ENCODE assay signal across 28 cellular contexts in the genomic region with DNA sequence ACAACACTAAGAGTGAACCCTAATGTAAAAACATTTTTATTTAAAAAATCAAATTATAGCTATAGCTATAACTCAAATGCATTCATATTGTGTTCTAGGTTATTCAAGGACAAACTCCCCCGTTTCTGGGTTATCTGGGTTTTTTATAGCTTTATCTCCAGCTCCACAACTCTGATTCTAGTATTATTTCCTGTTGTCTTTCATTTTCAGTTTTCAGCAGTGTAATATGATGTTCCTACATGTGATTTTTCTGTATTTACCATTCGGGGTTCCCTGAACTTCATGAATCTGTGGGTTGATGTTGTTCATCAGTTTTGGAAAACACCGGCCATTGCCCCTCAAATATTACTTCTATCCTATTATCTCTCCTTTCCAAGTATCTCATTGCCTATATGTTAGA.
DNase-seq lines count a peak whose midpoint lies in the region; ATAC-seq lines count a peak whose summit lies in the region.
"Had no signal": no experiment of that assay in that cellular context is flagged by ENCODE, and none has a peak within 500 bp of the region (broad histone marks: within the 10 kb centered on the region; RNA-seq: fewer than 3 reads in every experiment).

No MANE protein-coding gene starts in this region.

- CTCF ChIA-PET in activated naive CD4-positive, alpha-beta T cell treated with anti-CD3 and anti-CD28 coated beads, Interleukin-2, amount 10 ng/mL, durations not matched to agents 7 days and 5 days (lab: Charles Lee), result interaction anchor here (2.2 kb wide), 1 partner anchor 9 kb away, joined by 8 read pairs; no protein-coding TSS in a partner anchor
- CTCF ChIA-PET in T-cell (lab: Charles Lee), result interaction anchor here in 1 of 2 donors (0.6 to 1.4 kb wide), 2 partner anchors 19 to 82 kb away, joined by 3 to 5 read pairs; no protein-coding TSS in a partner anchor

- peaks cover 24% of the 10 kb centered on the region for H3K9me3 Mint-ChIP-seq in activated naive CD4-positive, alpha-beta T cell treated with anti-CD3 and anti-CD28 coated beads, Interleukin-2, amount 10 ng/mL, durations not matched to agents 7 days and 5 days
- no peaks in the 10 kb centered on the region for H3K9me3 Mint-ChIP-seq in T-cell
- peaks cover 5 to 26% of the 10 kb centered on the region in 2 donors for H3K9me3 Mint-ChIP-seq in activated naive CD4-positive, alpha-beta T cell treated with anti-CD3 and anti-CD28 coated beads, Interleukin-2, amount 50 U/mL, for 72 hours
- H3K9me3 Mint-ChIP-seq in stimulated activated effector memory CD8-positive, alpha-beta T cell treated with anti-CD3 and anti-CD28 coated beads, Interleukin-12 subunit alpha, Interleukin-12 subunit beta, amount 100 ng/mL, for 72 hours, result peaks cover 4% of the 10 kb centered on the region
- H3K9me3 Mint-ChIP-seq: neural progenitor cell had no signal

- no peak overlapping the region for H3K4me3 Mint-ChIP-seq in activated naive CD4-positive, alpha-beta T cell treated with anti-CD3 and anti-CD28 coated beads, Interleukin-2, amount 10 ng/mL, durations not matched to agents 7 days and 5 days
- peak overlapping the region; percentile 19 to 34 (median 26) for H3K4me3 Mint-ChIP-seq in T-cell
- peak overlapping the region; percentile 45 for H3K4me3 Mint-ChIP-seq in stimulated activated effector memory CD8-positive, alpha-beta T cell treated with anti-CD3 and anti-CD28 coated beads, Interleukin-12 subunit alpha, Interleukin-12 subunit beta, amount 100 ng/mL, for 72 hours
- H3K4me3 Mint-ChIP-seq: neural progenitor cell; stimulated activated naive B cell treated with anti-CD40 and anti-IgM and Interleukin-4, amounts not matched to agents 10 μg/mL and 1 μg/mL and 100 μg/mL, for 72 hours had no signal

- peak overlapping the region; percentile 54 for H3K27ac Mint-ChIP-seq in activated naive CD4-positive, alpha-beta T cell treated with anti-CD3 and anti-CD28 coated beads, Interleukin-2, amount 10 ng/mL, durations not matched to agents 7 days and 5 days
- H3K27ac Mint-ChIP-seq in T-cell, result peak overlapping the region; percentile 81 to 83
- peak overlapping the region; percentile 19 to 81 for H3K27ac Mint-ChIP-seq in activated naive CD4-positive, alpha-beta T cell treated with anti-CD3 and anti-CD28 coated beads, Interleukin-2, amount 50 U/mL, for 72 hours
- H3K27ac Mint-ChIP-seq in stimulated activated effector memory CD8-positive, alpha-beta T cell treated with anti-CD3 and anti-CD28 coated beads, Interleukin-12 subunit alpha, Interleukin-12 subunit beta, amount 100 ng/mL, for 72 hours, result peak overlapping the region; percentile 82
- H3K27ac Mint-ChIP-seq: neural progenitor cell; stimulated activated naive B cell treated with anti-CD40 and anti-IgM and Interleukin-4, amounts not matched to agents 10 μg/mL and 1 μg/mL and 100 μg/mL, for 72 hours had no signal

- ATAC-seq in T-cell (replicated peaks in 1 of 4) (peak in 2 of 4 experiments; percentile 38 to 58), HG02571 (IDR thresholded peaks at IDR 0.05; ENCODE audit: unreplicated experiment) (no peak)
- no peak for ATAC-seq in activated naive CD4-positive, alpha-beta T cell treated with anti-CD3 and anti-CD28 coated beads, Interleukin-2, amount 50 U/mL, for 72 hours
- no peak for ATAC-seq in stimulated activated effector memory CD8-positive, alpha-beta T cell treated with anti-CD3 and anti-CD28 coated beads, Interleukin-12 subunit alpha, Interleukin-12 subunit beta, amount 100 ng/mL, for 72 hours
- ATAC-seq: left lobe of liver; pancreas; stimulated activated naive B cell treated with anti-CD40 and anti-IgM and Interleukin-4, amounts not matched to agents 10 μg/mL and 1 μg/mL and 100 μg/mL, for 72 hours had no signal

- H3K27me3 Mint-ChIP-seq in activated naive CD4-positive, alpha-beta T cell treated with anti-CD3 and anti-CD28 coated beads, Interleukin-2, amount 10 ng/mL, durations not matched to agents 7 days and 5 days, result no peaks in the 10 kb centered on the region
- H3K27me3 Mint-ChIP-seq in T-cell, result no peaks in the 10 kb centered on the region
- H3K27me3 Mint-ChIP-seq: stimulated activated naive B cell treated with anti-CD40 and anti-IgM and Interleukin-4, amounts not matched to agents 10 μg/mL and 1 μg/mL and 100 μg/mL, for 72 hours had no signal

- DNase-seq in activated naive CD4-positive, alpha-beta T cell treated with anti-CD3 and anti-CD28 coated beads, Interleukin-2, amount 10 ng/mL, durations not matched to agents 7 days and 5 days, result no peak
- no peak for DNase-seq in activated naive CD4-positive, alpha-beta T cell treated with anti-CD3 and anti-CD28 coated beads, Interleukin-2, amount 50 U/mL, for 16 hours
- DNase-seq in T-cell, result no peak
- DNase-seq in activated naive CD4-positive, alpha-beta T cell treated with anti-CD3 and anti-CD28 coated beads, Interleukin-2, amount 50 U/mL, for 72 hours (ENCODE audit: low spot score in 2 of 2), result no peak
- no peak for DNase-seq in stimulated activated effector memory CD8-positive, alpha-beta T cell treated with anti-CD3 and anti-CD28 coated beads, Interleukin-12 subunit alpha, Interleukin-12 subunit beta, amount 100 ng/mL, for 72 hours (ENCODE audit: low spot score in 2 of 2)
- no peak for DNase-seq in DMS79 (lab: John Stamatoyannopoulos, UW)
- DNase-seq in COLO668 (lab: John Stamatoyannopoulos, UW; ENCODE audit: unreplicated experiment), result no peak
- DNase-seq: Calu3; cortex of kidney; DMS79 treated with DMSO at 0.1 percent for 48 hours; GDM1; glutamatergic neuron; HCEC 1CT; mesenchymal stem cell; MG63; NCI-H1417 treated with DMSO at 0.1 percent for 48 hours; NCI-H2029 treated with DMSO at 0.1 percent for 48 hours; NCI-H2227 treated with DMSO at 0.1 percent for 48 hours; NCI-H69; pancreas; PC-9; SK-N-SH; stimulated activated naive B cell treated with anti-CD40 and anti-IgM and Interleukin-4, amounts not matched to agents 10 μg/mL and 1 μg/mL and 100 μg/mL, for 72 hours; testis; WERI-Rb-1 had no signal

- POLR2A ChIA-PET in T-cell (lab: Charles Lee), result interaction anchor here in 1 of 2 donors (0.6 kb wide), 1 partner anchor 8 kb away, joined by 4 read pairs; no protein-coding TSS in a partner anchor

- peaks cover 28% of the 10 kb centered on the region for H3K36me3 Mint-ChIP-seq in activated naive CD4-positive, alpha-beta T cell treated with anti-CD3 and anti-CD28 coated beads, Interleukin-2, amount 10 ng/mL, durations not matched to agents 7 days and 5 days
- no peaks in the 10 kb centered on the region for H3K36me3 Mint-ChIP-seq in T-cell
- peaks cover 7 to 36% of the 10 kb centered on the region in 2 donors for H3K36me3 Mint-ChIP-seq in activated naive CD4-positive, alpha-beta T cell treated with anti-CD3 and anti-CD28 coated beads, Interleukin-2, amount 50 U/mL, for 72 hours
- H3K36me3 Mint-ChIP-seq in stimulated activated effector memory CD8-positive, alpha-beta T cell treated with anti-CD3 and anti-CD28 coated beads, Interleukin-12 subunit alpha, Interleukin-12 subunit beta, amount 100 ng/mL, for 72 hours, result no peaks in the 10 kb centered on the region
- H3K36me3 Mint-ChIP-seq: neural progenitor cell had no signal

- peaks cover 60% of the 10 kb centered on the region for H3K4me1 Mint-ChIP-seq in activated naive CD4-positive, alpha-beta T cell treated with anti-CD3 and anti-CD28 coated beads, Interleukin-2, amount 10 ng/mL, durations not matched to agents 7 days and 5 days
- H3K4me1 Mint-ChIP-seq in T-cell, result peaks cover 45 to 54% (median 51%) of the 10 kb centered on the region in 3 donors
- peaks cover 60% of the 10 kb centered on the region for H3K4me1 Mint-ChIP-seq in stimulated activated effector memory CD8-positive, alpha-beta T cell treated with anti-CD3 and anti-CD28 coated beads, Interleukin-12 subunit alpha, Interleukin-12 subunit beta, amount 100 ng/mL, for 72 hours
- H3K4me1 Mint-ChIP-seq: neural progenitor cell had no signal
